8 cellular contexts compared by ENCODE assay signal in genomic region chr13:48231948-48232347, GRCh38. TPM values are rescaled to one million over a fixed set of nuclear protein-coding genes. Genes with fewer than 3 reads are reported as not detected.
A peak's percentile ranks its signal among the peaks of the same experiment; 100 is the strongest.
DNase-seq lines count a peak whose midpoint lies in the region; ATAC-seq and TF ChIP-seq lines count a peak whose summit lies in the region.
"Had no signal": no experiment of that assay in that cellular context is flagged by ENCODE, and none has a peak within 500 bp of the region (broad histone marks: within the 10 kb centered on the region; RNA-seq: fewer than 3 reads in every experiment).

No MANE protein-coding gene starts in this region.

- intact Hi-C loops in activated T-helper 2 cell treated with anti-CD3 and anti-CD28 coated beads, Interferon-gamma antibody, Interleukin-2, Interleukin-4, amounts not matched to agents 10 μg/mL and 5 μg/mL and 100 μg/mL, durations not matched to agents 14 hours and 24 hours and 36 hours (cut with micrococcal nuclease) = loop anchor here (5.0 kb wide), 3 partner anchors 190 to 330 kb away; no protein-coding TSS in a partner anchor

- no peak overlapping the region for H3K27ac ChIP-seq in HUES6 (ENCODE audit: low read depth, low read length)
- H3K27ac ChIP-seq in iPS-18a (ENCODE audit: low read length) = no peak overlapping the region

- H3K4me3 Mint-ChIP-seq in activated T-helper 2 cell treated with anti-CD3 and anti-CD28 coated beads, Interferon-gamma antibody, Interleukin-2, Interleukin-4, amounts not matched to agents 10 μg/mL and 5 μg/mL and 100 μg/mL, durations not matched to agents 14 hours and 24 hours and 36 hours (ENCODE audit: low read depth) = peak overlapping the region; percentile 78
- H3K4me3 Mint-ChIP-seq in stimulated activated naive B cell treated with anti-CD40 and anti-IgM and Interleukin-4, amounts not matched to agents 10 μg/mL and 1 μg/mL and 100 μg/mL, for 72 hours = peak overlapping the region; percentile 86 to 92

- H3K9ac ChIP-seq in HUES6 (ENCODE audit: low read length) = no peak overlapping the region
- no peak overlapping the region for H3K9ac ChIP-seq in iPS-18a (ENCODE audit: low read length)

- H3K4me3 ChIP-seq in HUES6 (ENCODE audit: low read depth, low read length) (peak overlapping the region; percentile 98; the same call in 1 of the 2 replicates), iPS-18a (ENCODE audit: low read length) (peak overlapping the region; percentile 84)

- no peaks in the 10 kb centered on the region for H3K9me3 Mint-ChIP-seq in activated T-helper 2 cell treated with anti-CD3 and anti-CD28 coated beads, Interferon-gamma antibody, Interleukin-2, Interleukin-4, amounts not matched to agents 10 μg/mL and 5 μg/mL and 100 μg/mL, durations not matched to agents 14 hours and 24 hours and 36 hours
- H3K9me3 Mint-ChIP-seq in stimulated activated naive B cell treated with anti-CD40 and anti-IgM and Interleukin-4, amounts not matched to agents 10 μg/mL and 1 μg/mL and 100 μg/mL, for 72 hours = no peaks in the 10 kb centered on the region

- peaks cover 36% of the 10 kb centered on the region for H3K4me1 Mint-ChIP-seq in activated T-helper 2 cell treated with anti-CD3 and anti-CD28 coated beads, Interferon-gamma antibody, Interleukin-2, Interleukin-4, amounts not matched to agents 10 μg/mL and 5 μg/mL and 100 μg/mL, durations not matched to agents 14 hours and 24 hours and 36 hours (ENCODE audit: low read depth)
- H3K4me1 Mint-ChIP-seq in stimulated activated naive B cell treated with anti-CD40 and anti-IgM and Interleukin-4, amounts not matched to agents 10 μg/mL and 1 μg/mL and 100 μg/mL, for 72 hours = peaks cover 23 to 40% of the 10 kb centered on the region in 2 donors

- no peak overlapping the region for H3K27ac Mint-ChIP-seq in activated T-helper 2 cell treated with anti-CD3 and anti-CD28 coated beads, Interferon-gamma antibody, Interleukin-2, Interleukin-4, amounts not matched to agents 10 μg/mL and 5 μg/mL and 100 μg/mL, durations not matched to agents 14 hours and 24 hours and 36 hours
- H3K27ac Mint-ChIP-seq in stimulated activated naive B cell treated with anti-CD40 and anti-IgM and Interleukin-4, amounts not matched to agents 10 μg/mL and 1 μg/mL and 100 μg/mL, for 72 hours = no peak overlapping the region

- ATAC-seq in stimulated activated naive B cell treated with anti-CD40 and anti-IgM and Interleukin-4, amounts not matched to agents 10 μg/mL and 1 μg/mL and 100 μg/mL, for 72 hours (replicated peaks) = no peak
- no peak for ATAC-seq in SK-N-SH treated with all-trans-retinoic acid at 6 μM for 48 hours

- DNase-seq in activated T-helper 2 cell treated with anti-CD3 and anti-CD28 coated beads, Interferon-gamma antibody, Interleukin-2, Interleukin-4, amounts not matched to agents 10 μg/mL and 5 μg/mL and 100 μg/mL, durations not matched to agents 14 hours and 24 hours and 36 hours (ENCODE audit: low spot score) = no peak
- DNase-seq in stimulated activated naive B cell treated with anti-CD40 and anti-IgM and Interleukin-4, amounts not matched to agents 10 μg/mL and 1 μg/mL and 100 μg/mL, for 72 hours = no peak
- DNase-seq in NCI-H2227 (lab: John Stamatoyannopoulos, UW; ENCODE audit: unreplicated experiment) (no peak), NCI-H1694 treated with DMSO at 0.1 percent for 48 hours (lab: John Stamatoyannopoulos, UW) (no peak)
- DNase-seq: GOT3 had no signal

- H3K27me3 ChIP-seq in HUES6 (ENCODE audit: control insufficient read depth, insufficient read depth, low read length) (no peaks in the 10 kb centered on the region), iPS-18a (ENCODE audit: control insufficient read depth, insufficient read depth, low read length) (peaks cover 18% of the 10 kb centered on the region)

- peaks cover 13% of the 10 kb centered on the region for H3K36me3 Mint-ChIP-seq in activated T-helper 2 cell treated with anti-CD3 and anti-CD28 coated beads, Interferon-gamma antibody, Interleukin-2, Interleukin-4, amounts not matched to agents 10 μg/mL and 5 μg/mL and 100 μg/mL, durations not matched to agents 14 hours and 24 hours and 36 hours (ENCODE audit: low read depth)
- H3K36me3 Mint-ChIP-seq in stimulated activated naive B cell treated with anti-CD40 and anti-IgM and Interleukin-4, amounts not matched to agents 10 μg/mL and 1 μg/mL and 100 μg/mL, for 72 hours = peaks cover 4 to 6% of the 10 kb centered on the region in 2 donors

- H3K27me3 Mint-ChIP-seq in activated T-helper 2 cell treated with anti-CD3 and anti-CD28 coated beads, Interferon-gamma antibody, Interleukin-2, Interleukin-4, amounts not matched to agents 10 μg/mL and 5 μg/mL and 100 μg/mL, durations not matched to agents 14 hours and 24 hours and 36 hours (ENCODE audit: low read depth) = peaks cover 49% of the 10 kb centered on the region
- H3K27me3 Mint-ChIP-seq in stimulated activated naive B cell treated with anti-CD40 and anti-IgM and Interleukin-4, amounts not matched to agents 10 μg/mL and 1 μg/mL and 100 μg/mL, for 72 hours = no peaks in the 10 kb centered on the region

- H3K4me1 ChIP-seq in HUES6 (ENCODE audit: control insufficient read depth, insufficient read depth, low read length) (peaks cover 25% of the 10 kb centered on the region), iPS-18a (ENCODE audit: control insufficient read depth, low read depth, low read length) (peaks cover 28% of the 10 kb centered on the region)

- H3K9me3 ChIP-seq in HUES6 (ENCODE audit: control insufficient read depth, insufficient read depth, low read depth, low read length) = no peaks in the 10 kb centered on the region
- no peaks in the 10 kb centered on the region for H3K9me3 ChIP-seq in iPS-18a (ENCODE audit: control insufficient read depth, low read depth, low read length)

- peaks cover 4% of the 10 kb centered on the region; the same call in 1 of the 2 replicates for H3K36me3 ChIP-seq in HUES6 (ENCODE audit: control insufficient read depth, insufficient read depth, low read length)
- no peaks in the 10 kb centered on the region for H3K36me3 ChIP-seq in iPS-18a (ENCODE audit: control insufficient read depth, low read depth, low read length)

TF ChIP-seq in SK-N-SH treated with all-trans-retinoic acid at 6 μM for 48 hours, 23 proteins besides CTCF, POLR2A, EP300 and RAD21:
- TF ChIP-seq ISL1 (CRISPR knock-in tag; IDR thresholded peaks at IDR 0.05) (no peak), CSRNP3 (CRISPR knock-in tag; IDR thresholded peaks at IDR 0.05) (no peak), ZC3H10 (CRISPR knock-in tag; IDR thresholded peaks at IDR 0.05) (no peak), BACH2 (CRISPR knock-in tag; IDR thresholded peaks at IDR 0.05; ENCODE audit: borderline replicate concordance) (no peak), TOX (CRISPR knock-in tag; IDR thresholded peaks at IDR 0.05; ENCODE audit: borderline replicate concordance) (no peak), ESRRG (CRISPR knock-in tag; IDR thresholded peaks at IDR 0.05) (no peak), ZNF8 (CRISPR knock-in tag; IDR thresholded peaks at IDR 0.05) (no peak), OSR1 (CRISPR knock-in tag; IDR thresholded peaks at IDR 0.05) (no peak), PPARA (CRISPR knock-in tag; IDR thresholded peaks at IDR 0.05; ENCODE audit: borderline replicate concordance) (no peak), SNAI2 (CRISPR knock-in tag; IDR thresholded peaks at IDR 0.05) (no peak), CSDC2 (CRISPR knock-in tag; IDR thresholded peaks at IDR 0.05) (no peak), TCF4 (CRISPR knock-in tag; IDR thresholded peaks at IDR 0.05; ENCODE audit: borderline replicate concordance) (no peak), ZFP3 (CRISPR knock-in tag; IDR thresholded peaks at IDR 0.05) (no peak), ARNTL (CRISPR knock-in tag; IDR thresholded peaks at IDR 0.05; ENCODE audit: borderline replicate concordance, low read depth) (no peak)
- TF ChIP-seq, protein P1, sequence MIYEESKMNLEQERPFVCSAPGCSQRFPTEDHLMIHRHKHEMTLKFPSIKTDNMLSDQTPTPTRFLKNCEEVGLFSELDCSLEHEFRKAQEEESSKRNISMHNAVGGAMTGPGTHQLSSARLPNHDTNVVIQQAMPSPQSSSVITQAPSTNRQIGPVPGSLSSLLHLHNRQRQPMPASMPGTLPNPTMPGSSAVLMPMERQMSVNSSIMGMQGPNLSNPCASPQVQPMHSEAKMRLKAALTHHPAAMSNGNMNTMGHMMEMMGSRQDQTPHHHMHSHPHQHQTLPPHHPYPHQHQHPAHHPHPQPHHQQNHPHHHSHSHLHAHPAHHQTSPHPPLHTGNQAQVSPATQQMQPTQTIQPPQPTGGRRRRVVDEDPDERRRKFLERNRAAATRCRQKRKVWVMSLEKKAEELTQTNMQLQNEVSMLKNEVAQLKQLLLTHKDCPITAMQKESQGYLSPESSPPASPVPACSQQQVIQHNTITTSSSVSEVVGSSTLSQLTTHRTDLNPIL (CRISPR knock-in tag; IDR thresholded peaks at IDR 0.05; ENCODE audit: low read depth) = no peak

RNA-seq across cellular contexts. Expression of gene ITM2B, which starts 1.1 kb away (rescaled TPM):
- total RNA-seq in activated T-helper 2 cell treated with anti-CD3 and anti-CD28 coated beads, Interferon-gamma antibody, Interleukin-2, Interleukin-4, amounts not matched to agents 10 μg/mL and 5 μg/mL and 100 μg/mL, durations not matched to agents 14 hours and 24 hours and 36 hours = 48.7 and 54.4 TPM in 2 replicates
